ENCODE assay signal across 8 cellular contexts in genomic region chr16:79089735-79090284, GRCh38.
A peak's percentile ranks its signal among the peaks of the same experiment; 100 is the strongest.
DNase-seq lines count a peak whose midpoint lies in the region; FAIRE-seq and TF ChIP-seq lines count a peak whose summit lies in the region.

No MANE protein-coding gene starts in this region.

- H3K27ac Mint-ChIP-seq in activated naive CD4-positive, alpha-beta T cell treated with anti-CD3 and anti-CD28 coated beads, Interleukin-2, amount 50 U/mL, for 24 hours: peak overlapping the region; percentile 64

- H3K9me3 Mint-ChIP-seq in activated naive CD4-positive, alpha-beta T cell treated with anti-CD3 and anti-CD28 coated beads, Interleukin-2, amount 50 U/mL, for 24 hours: no peaks in the 10 kb centered on the region

- TF ChIP-seq POLR2A in GM12891 (IDR thresholded peaks at IDR 0.05; ENCODE audit: low read depth, low read length): no peak

- no peaks in the 10 kb centered on the region for H3K27me3 Mint-ChIP-seq in activated naive CD4-positive, alpha-beta T cell treated with anti-CD3 and anti-CD28 coated beads, Interleukin-2, amount 50 U/mL, for 24 hours

- no peak for FAIRE-seq in GM12891 (lab: Jason Lieb, UNC)

- peaks cover 55% of the 10 kb centered on the region for H3K4me1 Mint-ChIP-seq in activated naive CD4-positive, alpha-beta T cell treated with anti-CD3 and anti-CD28 coated beads, Interleukin-2, amount 50 U/mL, for 24 hours

- H3K4me3 ChIP-seq in H7 (ENCODE audit: insufficient read depth, low read depth, low read length): no peak overlapping the region

- H3K27me3 ChIP-seq in H7 (ENCODE audit: control insufficient read depth, insufficient read depth, low read length): no peaks in the 10 kb centered on the region

- H3K36me3 ChIP-seq in H7 (replicated peaks; ENCODE audit: control insufficient read depth, insufficient read depth, low read length): no peaks in the 10 kb centered on the region

- H3K4me3 Mint-ChIP-seq in activated naive CD4-positive, alpha-beta T cell treated with anti-CD3 and anti-CD28 coated beads, Interleukin-2, amount 50 U/mL, for 24 hours: peak overlapping the region; percentile 23

- DNase-seq in GM12891 (ENCODE audit: insufficient read length, low spot score) (no peak), NOMO-1 (lab: John Stamatoyannopoulos, UW; ENCODE audit: unreplicated experiment in 2 of 2) (peak; percentile 90 to 91), dermis blood vessel endothelial cell (no peak), epidermal melanocyte (ENCODE audit: insufficient read length, low spot score) (no peak), H7 (no peak), HuH-7.5 (ENCODE audit: low spot score) (no peak)
- peak; percentile 78 for DNase-seq in stimulated activated CD4-positive, alpha-beta T cell treated with anti-CD3 and anti-CD28 coated beads, Interleukin-1b, Interleukin-23, amount 100 ng/mL, for 48 hours

- no peaks in the 10 kb centered on the region for H3K36me3 Mint-ChIP-seq in activated naive CD4-positive, alpha-beta T cell treated with anti-CD3 and anti-CD28 coated beads, Interleukin-2, amount 50 U/mL, for 24 hours

TF ChIP-seq in GM12891, 5 proteins besides CTCF, POLR2A, EP300 and RAD21:
- TF ChIP-seq POU2F2 (IDR thresholded peaks at IDR 0.05; ENCODE audit: low read depth, low read length): no peak
- peak; percentile 33; the same call in 1 of the 2 replicates for TF ChIP-seq SPI1 (IDR thresholded peaks at IDR 0.05; ENCODE audit: low read depth, low read length)
TF ChIP-seq in GM12891: peak in this region for 1.

Comparison
In these comparisons a context has a peak if more than half of its experiments do, and no peak if none do; other contexts are left out.
1. DNase-seq: peak in NOMO-1 (2 of 2) and stimulated activated CD4-positive, alpha-beta T cell treated with anti-CD3 and anti-CD28 coated beads, Interleukin-1b, Interleukin-23, amount 100 ng/mL, for 48 hours (single experiment); none in GM12891 (single experiment), dermis blood vessel endothelial cell (single experiment), epidermal melanocyte (single experiment), H7 (single experiment) and HuH-7.5 (single experiment).